ENCODE assay signal across 12 cellular contexts in genomic region chr6:2197177-2197671, GRCh38. TPM values are rescaled to one million over a fixed set of nuclear protein-coding genes. Genes with fewer than 3 reads are reported as not detected.
A peak's percentile ranks its signal among the peaks of the same experiment; 100 is the strongest.
DNase-seq lines count a peak whose midpoint lies in the region; ATAC-seq and TF ChIP-seq lines count a peak whose summit lies in the region.
"Had no signal": no experiment of that assay in that cellular context is flagged by ENCODE, and none has a peak within 500 bp of the region (broad histone marks: within the 10 kb centered on the region; RNA-seq: fewer than 3 reads in every experiment).

No MANE protein-coding gene starts in this region.

- H3K27ac ChIP-seq in SK-N-SH (ENCODE audit: low read depth in 2 of 2, low read length in 1 of 2), result no peak overlapping the region
- H3K27ac ChIP-seq in foreskin keratinocyte, result no peak overlapping the region
- H3K27ac ChIP-seq in smooth muscle cell (ENCODE audit: low read depth), result no peak overlapping the region
- H3K27ac ChIP-seq: 22Rv1, right lobe of liver had no signal

- TF ChIP-seq CTCF in SK-N-SH (IDR thresholded peaks at IDR 0.05) (no peak), foreskin keratinocyte (conservative IDR thresholded peaks at IDR 0.05) (no peak), lower leg skin (IDR thresholded peaks at IDR 0.05) (no peak), smooth muscle cell (IDR thresholded peaks at IDR 0.05; ENCODE audit: borderline replicate concordance, insufficient read depth, poor library complexity, severe bottlenecking) (no peak)

- H4K20me1 ChIP-seq in SK-N-SH (ENCODE audit: insufficient read depth), result no peaks in the 10 kb centered on the region
- no peaks in the 10 kb centered on the region for H4K20me1 ChIP-seq in smooth muscle cell (ENCODE audit: low read depth)

- H3K4me1 ChIP-seq in SK-N-SH (ENCODE audit: control insufficient read depth in 1 of 2, insufficient read depth in 2 of 2, low read depth in 1 of 2, low read length in 1 of 2), result peaks cover 8 to 13% of the 10 kb centered on the region in 2 experiments
- peaks cover 6% of the 10 kb centered on the region for H3K4me1 ChIP-seq in foreskin keratinocyte
- no peaks in the 10 kb centered on the region for H3K4me1 ChIP-seq in smooth muscle cell (ENCODE audit: low read depth)

- no peaks in the 10 kb centered on the region for H3K9me2 ChIP-seq in SK-N-SH

- H3K4me2 ChIP-seq in SK-N-SH (peak overlapping the region; percentile 38; the same call in 1 of the 2 replicates), smooth muscle cell (no peak overlapping the region)

- H3K9me3 ChIP-seq in SK-N-SH (no peaks in the 10 kb centered on the region), smooth muscle cell (replicated peaks; ENCODE audit: low read depth) (no peaks in the 10 kb centered on the region)
- H3K9me3 ChIP-seq: right lobe of liver had no signal

- TF ChIP-seq POLR2A in lower leg skin (IDR thresholded peaks at IDR 0.05), result no peak

- no peak for TF ChIP-seq RAD21 in SK-N-SH (IDR thresholded peaks at IDR 0.05; ENCODE audit: low read length)

- H3K9ac ChIP-seq in SK-N-SH (no peak overlapping the region), smooth muscle cell (ENCODE audit: low read depth) (no peak overlapping the region)

- no peak overlapping the region for H2AFZ ChIP-seq in SK-N-SH (ENCODE audit: low read depth)
- H2AFZ ChIP-seq in smooth muscle cell (ENCODE audit: low read depth), result no peak overlapping the region

- POLR2A ChIA-PET in SK-N-SH (lab: Yijun Ruan, JAX), result no interaction called here

- H3K27me3 ChIP-seq in SK-N-SH (ENCODE audit: insufficient read depth) (no peaks in the 10 kb centered on the region), foreskin keratinocyte (no peaks in the 10 kb centered on the region), smooth muscle cell (ENCODE audit: low read depth) (peaks cover 13% of the 10 kb centered on the region)
- H3K27me3 ChIP-seq: right lobe of liver had no signal

- H3K36me3 ChIP-seq in SK-N-SH (replicated peaks in 1 of 2; ENCODE audit: control insufficient read depth in 1 of 2, insufficient read depth in 2 of 2, low read length in 1 of 2) (no peaks in the 10 kb centered on the region), smooth muscle cell (ENCODE audit: low read depth) (no peaks in the 10 kb centered on the region)
- H3K36me3 ChIP-seq: right lobe of liver had no signal

- H3F3A ChIP-seq in SK-N-SH (replicated peaks; ENCODE audit: insufficient read depth) (no peaks in the 10 kb centered on the region), smooth muscle cell (ENCODE audit: low read depth) (no peaks in the 10 kb centered on the region)

- no peak for TF ChIP-seq EP300 in SK-N-SH (IDR thresholded peaks at IDR 0.05; ENCODE audit: borderline replicate concordance in 1 of 2, low read depth in 1 of 2, low read length in 1 of 2)

- intact Hi-C loops in lower leg skin (cut with DNase I; ENCODE audit: low total_unique reads), result loop anchor here (2.0 kb wide), 1 partner anchor 600 kb away; no protein-coding TSS in a partner anchor

- H3K4me3 ChIP-seq in SK-N-SH (ENCODE audit: low read depth in 2 of 2, low read length in 1 of 2) (no peak overlapping the region), lower leg skin (ENCODE audit: low read depth, poor library complexity, severe bottlenecking) (no peak overlapping the region), smooth muscle cell (no peak overlapping the region)
- H3K4me3 ChIP-seq: K562, right lobe of liver had no signal

- peak; percentile 66 for ATAC-seq in foreskin keratinocyte
- no peak for ATAC-seq in GM18907 (IDR thresholded peaks at IDR 0.05; ENCODE audit: unreplicated experiment)
- ATAC-seq: K562 had no signal

- peak; percentile 16 for DNase-seq in DMS 273 (lab: John Stamatoyannopoulos, UW; ENCODE audit: unreplicated experiment)
- no peak for DNase-seq in DMS 273 treated with DMSO at 0.1 percent for 48 hours (lab: John Stamatoyannopoulos, UW)
- DNase-seq in SK-N-SH, result no peak
- peak in 1 of 2 donors; percentile 29 for DNase-seq in foreskin keratinocyte
- DNase-seq in stromal cell of bone marrow (ENCODE audit: low read depth), result peak; percentile 58
- no peak for DNase-seq in lower leg skin (ENCODE audit: low spot score in 2 of 2)
- no peak for DNase-seq in smooth muscle cell (lab: John Stamatoyannopoulos, UW; ENCODE audit: unreplicated experiment)
- DNase-seq: activated T-cell treated with anti-CD3 and anti-CD28 coated beads for 4 hours, right lobe of liver had no signal

- 83% methylated on average over 7 of the region's 7 CpGs for WGBS in SK-N-SH (ENCODE audit: low lambda C conversion rate)
- 57 to 73% methylated on average over 7 of the region's 7 CpGs for WGBS in lower leg skin, 2 donors
- WGBS in smooth muscle cell (ENCODE audit: low lambda C conversion rate), result 19% methylated on average over 7 of the region's 7 CpGs

- H3K79me2 ChIP-seq in SK-N-SH (ENCODE audit: insufficient read depth) (no peaks in the 10 kb centered on the region), smooth muscle cell (ENCODE audit: low read depth) (no peaks in the 10 kb centered on the region)

- CTCF ChIA-PET in SK-N-SH (lab: Yijun Ruan, JAX), result interaction anchor here (0.6 to 3.9 kb wide), 13 partner anchors 9 to 602 kb away, joined by 3 to 41 read pairs (median 4); no protein-coding TSS in a partner anchor

TF ChIP-seq in SK-N-SH, 30 proteins besides CTCF, POLR2A, EP300 and RAD21:
- TF ChIP-seq FOSL2 (IDR thresholded peaks at IDR 0.05; ENCODE audit: borderline replicate concordance, low read depth) (peak; percentile 23; the same call in 1 of the 2 replicates), IRF3 (IDR thresholded peaks at IDR 0.05; ENCODE audit: low read depth, low read length) (no peak)
TF ChIP-seq in SK-N-SH: peak in this region for 1.

RNA-seq across cellular contexts. Expression of gene GMDS, which starts 48.2 kb away (rescaled TPM):
- polyA plus RNA-seq in SK-N-SH (2012; rRNA removed) (12.0 and 12.3 TPM in 2 replicates), foreskin keratinocyte (21.9 and 23.5 TPM in 2 replicates), smooth muscle cell (8.5 and 9.7 TPM in 2 replicates)
- 17.1 and 27.9 TPM in 2 replicates for polyA plus RNA-seq in SK-N-SH (2012; cell fraction: cytosol; rRNA removed)
- 8.3 and 9.1 TPM in 2 replicates for polyA plus RNA-seq in SK-N-SH (2012; cell fraction: nucleus; rRNA removed)
- total RNA-seq in foreskin keratinocyte (16.7 and 17.2 TPM in 2 replicates), lower leg skin (10 to 100 TPM in 3 of 4 donors, 1 to 10 TPM in 1; 8.7 to 23.1 (median 18.4) TPM), smooth muscle cell (3.2 and 3.7 TPM in 2 replicates)

Comparison
In these comparisons a context has a peak if more than half of its experiments do, and no peak if none do; other contexts are left out.
1. DNase-seq: peak in DMS 273 (single experiment) and stromal cell of bone marrow (single experiment); none in DMS 273 treated with DMSO at 0.1 percent for 48 hours (single experiment), SK-N-SH (single experiment), lower leg skin (0 of 2) and smooth muscle cell (single experiment).